8 cellular contexts compared by ENCODE assay signal in the genomic region with DNA sequence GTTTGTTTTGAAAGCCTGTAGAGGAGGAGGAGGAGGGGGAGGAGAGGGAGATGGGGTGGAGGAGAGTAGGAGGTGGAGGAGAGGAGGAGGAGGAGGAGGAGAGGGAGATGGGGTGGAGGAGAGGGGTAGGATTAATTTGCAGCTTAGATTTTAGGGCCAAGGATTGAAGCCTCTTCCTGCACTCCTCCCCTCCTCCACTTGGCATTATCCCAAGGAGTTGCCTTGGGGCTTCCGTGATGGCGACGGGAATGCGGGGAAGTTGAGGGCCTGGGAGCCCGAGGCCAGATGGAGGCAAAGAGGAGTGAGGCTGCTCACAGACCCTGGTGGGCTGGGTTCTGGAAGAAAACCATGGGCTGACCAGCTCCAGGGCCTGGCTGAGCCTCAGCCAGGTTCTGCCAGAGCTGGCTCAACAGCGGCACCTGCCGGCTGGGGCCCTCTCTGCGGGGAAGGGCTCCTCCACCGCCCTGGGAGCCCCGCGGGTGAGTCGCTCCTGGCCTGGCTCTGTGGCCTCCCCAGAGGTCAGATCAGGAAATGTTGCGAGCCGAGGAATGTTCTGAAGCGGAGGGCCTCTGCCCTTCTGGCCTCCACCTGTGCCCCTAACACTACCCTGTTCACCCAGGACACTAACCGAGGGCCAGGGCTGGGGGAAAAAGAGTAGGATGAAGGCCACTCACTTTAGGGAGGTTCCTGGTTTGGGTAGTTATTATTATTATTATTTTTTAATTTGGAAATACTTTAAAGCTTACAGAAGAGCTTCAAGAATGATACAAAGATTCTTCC. TPM values are rescaled to one million over a fixed set of nuclear protein-coding genes. Genes with fewer than 3 reads are reported as not detected.
A peak's percentile ranks its signal among the peaks of the same experiment; 100 is the strongest.
DNase-seq lines count a peak whose midpoint lies in the region; ATAC-seq and TF ChIP-seq lines count a peak whose summit lies in the region.

No MANE protein-coding gene starts in this region.

- H3K4me3 ChIP-seq in vagina = no peak overlapping the region

- no peak overlapping the region for H3K9ac ChIP-seq in H9 (ENCODE audit: extremely low read depth, insufficient read length, low read length)

- no peak for TF ChIP-seq POLR2A in vagina (IDR thresholded peaks at IDR 0.05)

- H4K20me1 ChIP-seq in H9 (ENCODE audit: control insufficient read depth, insufficient read depth, insufficient read length) = no peaks in the 10 kb centered on the region

- no peak overlapping the region for H3K56ac ChIP-seq in H9 (ENCODE audit: insufficient read length, low read depth, low read length)

- H3K4me1 ChIP-seq in H9 (ENCODE audit: insufficient read depth, low read length) = no peaks in the 10 kb centered on the region; the same call in 1 of the 2 replicates
- H3K4me1 ChIP-seq in vagina = peaks cover 33% of the 10 kb centered on the region

- peak overlapping the region; percentile 43 for H3K18ac ChIP-seq in H9 (ENCODE audit: insufficient read length, low read depth, low read length)

- no peak overlapping the region for H3K27ac ChIP-seq in H9 (ENCODE audit: insufficient read length, low read depth, low read length)
- peak overlapping the region; percentile 48 for H3K27ac ChIP-seq in angular gyrus (ENCODE audit: low read depth, low read length)
- peak overlapping the region; percentile 75 for H3K27ac ChIP-seq in vagina

- intact Hi-C loops in left ventricle myocardium superior (cut with micrococcal nuclease) = no loop called here
- intact Hi-C loops in vagina (cut with DNase I) = loop anchor here (5.0 to 10.0 kb wide), 2 partner anchors 60 to 273 kb away; a partner anchor contains a TSS

- H3K27ac Mint-ChIP-seq in H9 = peak overlapping the region; percentile 68 to 96 (median 94); a peak in 4 of 7 replicates

- no peaks in the 10 kb centered on the region for H3K79me1 ChIP-seq in H9 (ENCODE audit: insufficient read depth, low read depth, low read length, poor library complexity, severe bottlenecking)

- no peak overlapping the region for H2BK12ac ChIP-seq in H9 (ENCODE audit: insufficient read length, low read depth, low read length)

- peak overlapping the region; percentile 16 for H3K4me2 ChIP-seq in H9 (ENCODE audit: insufficient read depth, insufficient read length, low read length)

- no peak overlapping the region for H4K8ac ChIP-seq in H9 (replicated peaks; ENCODE audit: insufficient read length, low read depth, low read length)

- no peak overlapping the region for H3T11ph ChIP-seq in H9 (ENCODE audit: low read length)

- H3K9me3 Mint-ChIP-seq in H9 = peaks cover 0 to 4% of the 10 kb centered on the region in 2 experiments; a peak in 2 of 5 replicates

- H2BK20ac ChIP-seq in H9 (ENCODE audit: low read depth, low read length, poor library complexity, severe bottlenecking) = no peak overlapping the region

- no peak overlapping the region for H2BK5ac ChIP-seq in H9 (ENCODE audit: insufficient read length, low read length)

- H3K9me3 ChIP-seq in H9 (ENCODE audit: control insufficient read depth, low read depth, low read length) = no peaks in the 10 kb centered on the region
- H3K9me3 ChIP-seq in vagina = no peaks in the 10 kb centered on the region

- peak; percentile 84 for DNase-seq in DMS153 treated with DMSO at 0.1 percent for 48 hours (lab: John Stamatoyannopoulos, UW; ENCODE audit: unreplicated experiment)
- DNase-seq in H9 = peak; percentile 99
- DNase-seq in NCI-H1417 treated with DMSO at 0.1 percent for 48 hours (lab: John Stamatoyannopoulos, UW) = peak; percentile 29
- peak; percentile 73 to 81 (median 79) for DNase-seq in T-helper 1 cell
- peak; percentile 95 for DNase-seq in left ventricle myocardium superior
- peak; percentile 45 for DNase-seq in pulmonary artery endothelial cell (ENCODE audit: low read depth, low spot score)
- no peak for DNase-seq in vagina (ENCODE audit: extremely low spot score in 2 of 2)

- no peaks in the 10 kb centered on the region for H3K23me2 ChIP-seq in H9 (ENCODE audit: insufficient read length, low read depth, low read length, poor library complexity, severe bottlenecking)

- no peak overlapping the region for H2AFZ ChIP-seq in H9 (ENCODE audit: low read length)

- no peaks in the 10 kb centered on the region for H3K36me3 ChIP-seq in vagina

- peak overlapping the region in 1 of 2 experiments; percentile 43; a peak in 2 of 5 replicates for H3K4me3 Mint-ChIP-seq in H9

- no peak overlapping the region for H4K5ac ChIP-seq in H9 (ENCODE audit: insufficient read length, low read depth, low read length)

- H3K4ac ChIP-seq in H9 (ENCODE audit: low read depth, low read length) = no peak overlapping the region

- ATAC-seq in left ventricle myocardium superior = peak; percentile 93

- H3K4me1 Mint-ChIP-seq in H9 = peaks cover 12 to 15% of the 10 kb centered on the region in 2 experiments

- no peaks in the 10 kb centered on the region for H3K27me3 ChIP-seq in H9 (ENCODE audit: insufficient read depth, low read length)
- H3K27me3 ChIP-seq in vagina = no peaks in the 10 kb centered on the region

- H3K79me2 ChIP-seq in H9 (ENCODE audit: insufficient read depth, low read length) = no peaks in the 10 kb centered on the region

- no peak overlapping the region for H2AK5ac ChIP-seq in H9 (ENCODE audit: insufficient read length, low read length)

- H3K23ac ChIP-seq in H9 (ENCODE audit: insufficient read length, low read depth, low read length) = no peak overlapping the region

- TF ChIP-seq CTCF in H9 (conservative IDR thresholded peaks at IDR 0.05) (peak; percentile 100), vagina (IDR thresholded peaks at IDR 0.05) (peak; percentile 83 to 99 (median 99))

- H3K36me3 Mint-ChIP-seq in H9 (ENCODE audit: insufficient read depth in 1 of 3, low read depth in 3 of 3) = peaks cover 0 to 4% (median 0%) of the 10 kb centered on the region in 3 experiments; a peak in 3 of 7 replicates

- peaks cover 1% of the 10 kb centered on the region; the same call in 1 of the 2 replicates for H3K27me3 Mint-ChIP-seq in H9 (ENCODE audit: low read depth)

- no peak overlapping the region for H4K91ac ChIP-seq in H9 (ENCODE audit: insufficient read length, low read depth, low read length)

- H3K14ac ChIP-seq in H9 (ENCODE audit: insufficient read depth, low read length) = peak overlapping the region; percentile 62; the same call in 1 of the 2 replicates

- no CpG with 5 or more reads among the region's 16 CpGs for WGBS in H9 (ENCODE audit: extremely low coverage, insufficient read length, low lambda C conversion rate)

- no peak overlapping the region for H2BK15ac ChIP-seq in H9 (ENCODE audit: low read depth, low read length)

- H2BK120ac ChIP-seq in H9 (ENCODE audit: low read depth, low read length, poor library complexity, severe bottlenecking) = no peak overlapping the region

RNA-seq across cellular contexts. Expression of a gene that starts 23.9 kb away (rescaled TPM):
- 6.3 and 6.9 TPM in 2 replicates for total RNA-seq in H9 (2021)
- 14.0 TPM for total RNA-seq in left ventricle myocardium superior
- total RNA-seq in pulmonary artery endothelial cell = 0.63 and 1.1 TPM in 2 replicates
- total RNA-seq in vagina = 22.1 TPM

RNA-seq across cellular contexts. Expression of a gene that starts 36.1 kb away (rescaled TPM):
- total RNA-seq in H9 (2021) (12.5 and 16.1 TPM in 2 replicates), left ventricle myocardium superior (8.9 TPM), pulmonary artery endothelial cell (3.0 and 4.4 TPM in 2 replicates), vagina (9.8 TPM)

RNA-seq across cellular contexts. Expression of a gene that starts 49.5 kb away (rescaled TPM):
- total RNA-seq in H9 (2021) = 32.4 and 33.0 TPM in 2 replicates
- 35.1 TPM for total RNA-seq in left ventricle myocardium superior
- 9.7 and 9.8 TPM in 2 replicates for total RNA-seq in pulmonary artery endothelial cell
- total RNA-seq in vagina = 27.5 TPM

Comparison
In these comparisons a context has a peak if more than half of its experiments do, and no peak if none do; other contexts are left out.
1. DNase-seq: peak in DMS153 treated with DMSO at 0.1 percent for 48 hours (single experiment), H9 (single experiment), NCI-H1417 treated with DMSO at 0.1 percent for 48 hours (single experiment), T-helper 1 cell (5 of 5), left ventricle myocardium superior (single experiment) and pulmonary artery endothelial cell (single experiment); none in vagina (0 of 2).